In genomic region chr2:71555798-71556454, GRCh38 we compare ENCODE assay signal across 1 cellular context.
TF ChIP-seq lines count a peak whose summit lies in the region.

No MANE protein-coding gene starts in this region.

TF ChIP-seq in HepG2, 621 proteins besides CTCF, POLR2A, EP300 and RAD21 (continued from another document and continues in another):
- TF ChIP-seq SOX13 (IDR thresholded peaks at IDR 0.05) (0 out of 2 replicates have a peak, but pooled peaks have one; percentile 9), SOX13 (CRISPR knock-in tag; conservative IDR thresholded peaks at IDR 0.05 in 1 of 2, IDR thresholded peaks at IDR 0.05 in 1 of 2) (peak in 1 of 2 experiments; percentile 3; a peak in 1 of 4 replicates), GABPB1 (CRISPR knock-in tag; IDR thresholded peaks at IDR 0.05) (peak; percentile 53; the same call in 1 of the 2 replicates), SIN3A (IDR thresholded peaks at IDR 0.05; ENCODE audit: borderline replicate concordance, low read depth, low read length) (no peak), TCF7L2 (IDR thresholded peaks at IDR 0.05; ENCODE audit: low read depth, low read length) (no peak), ZNF296 (CRISPR knock-in tag; conservative IDR thresholded peaks at IDR 0.05) (no peak; the same call in 1 of the 2 replicates), IKZF4 (CRISPR knock-in tag; IDR thresholded peaks at IDR 0.05; ENCODE audit: borderline replicate concordance, low read depth, not compliant biosample characterization) (no peak), ZFY (CRISPR knock-in tag; IDR thresholded peaks at IDR 0.05) (0 out of 2 replicates have a peak, but pooled peaks have one; percentile 40), ZNF83 (CRISPR knock-in tag; IDR thresholded peaks at IDR 0.05; ENCODE audit: borderline replicate concordance) (0 out of 2 replicates have a peak, but pooled peaks have one; percentile 57), ZNF768 (CRISPR knock-in tag; IDR thresholded peaks at IDR 0.05) (peak; percentile 38; the same call in 1 of the 2 replicates), ZBTB38 (CRISPR knock-in tag; IDR thresholded peaks at IDR 0.05) (0 out of 2 replicates have a peak, but pooled peaks have one; percentile 28), ZNF563 (CRISPR knock-in tag; IDR thresholded peaks at IDR 0.05) (no peak; the same call in 1 of the 2 replicates), PCBP1 (IDR thresholded peaks at IDR 0.05; ENCODE audit: borderline replicate concordance, low read depth, low read length) (0 out of 2 replicates have a peak, but pooled peaks have one; percentile 22), ZBTB33 (CRISPR knock-in tag; IDR thresholded peaks at IDR 0.05) (no peak), ZNF790 (CRISPR knock-in tag; IDR thresholded peaks at IDR 0.05; ENCODE audit: borderline replicate concordance) (0 out of 2 replicates have a peak, but pooled peaks have one; percentile 43), HNF4G (IDR thresholded peaks at IDR 0.05; ENCODE audit: borderline replicate concordance, low read depth, low read length) (peak; percentile 91), HNF4G (CRISPR knock-in tag; IDR thresholded peaks at IDR 0.05; ENCODE audit: borderline replicate concordance, low read depth) (peak; percentile 91), ZNF280B (CRISPR knock-in tag; IDR thresholded peaks at IDR 0.05; ENCODE audit: borderline replicate concordance) (peak; percentile 29; the same call in 1 of the 2 replicates), KLF16 (CRISPR knock-in tag; IDR thresholded peaks at IDR 0.05) (no peak), MED8 (CRISPR knock-in tag; IDR thresholded peaks at IDR 0.05; ENCODE audit: insufficient replicate concordance) (peak; percentile 36), NCOA1 (CRISPR knock-in tag; IDR thresholded peaks at IDR 0.05) (no peak), KLF6 (CRISPR knock-in tag; IDR thresholded peaks at IDR 0.05) (no peak), MTF2 (CRISPR knock-in tag; IDR thresholded peaks at IDR 0.05; ENCODE audit: borderline replicate concordance) (no peak; the same call in 1 of the 2 replicates), PRDM15 (CRISPR knock-in tag; IDR thresholded peaks at IDR 0.05) (no peak), ZNF30 (CRISPR knock-in tag; IDR thresholded peaks at IDR 0.05) (0 out of 2 replicates have a peak, but pooled peaks have one; percentile 61), ASH2L (IDR thresholded peaks at IDR 0.05; ENCODE audit: insufficient read length, low read depth, low read length) (no peak), ARNT2 (CRISPR knock-in tag; IDR thresholded peaks at IDR 0.05; ENCODE audit: low read depth) (0 out of 2 replicates have a peak, but pooled peaks have one; percentile 71), AKAP8 (CRISPR knock-in tag; IDR thresholded peaks at IDR 0.05) (0 out of 2 replicates have a peak, but pooled peaks have one; percentile 30), ZNF703 (CRISPR knock-in tag; IDR thresholded peaks at IDR 0.05; ENCODE audit: borderline replicate concordance) (0 out of 2 replicates have a peak, but pooled peaks have one; percentile 41), CREB1 (IDR thresholded peaks at IDR 0.05) (no peak), CREB1 (CRISPR knock-in tag; IDR thresholded peaks at IDR 0.05) (no peak), XRCC5 (optimal IDR thresholded peaks at IDR 0.05; ENCODE audit: low read length) (peak; percentile 54), POGZ (CRISPR knock-in tag; IDR thresholded peaks at IDR 0.05) (0 out of 2 replicates have a peak, but pooled peaks have one; percentile 41), ZNF883 (CRISPR knock-in tag; IDR thresholded peaks at IDR 0.05; ENCODE audit: not compliant biosample characterization) (peak; percentile 73), POGK (CRISPR knock-in tag; conservative IDR thresholded peaks at IDR 0.05) (0 out of 2 replicates have a peak, but pooled peaks have one; percentile 17), ATF7-NPFF (CRISPR knock-in tag; IDR thresholded peaks at IDR 0.05; ENCODE audit: low read depth) (peak; percentile 48; the same call in 1 of the 2 replicates), THYN1 (CRISPR knock-in tag; IDR thresholded peaks at IDR 0.05; ENCODE audit: borderline replicate concordance, low read depth) (no peak), FOXP4 (CRISPR knock-in tag; IDR thresholded peaks at IDR 0.05) (0 out of 2 replicates have a peak, but pooled peaks have one; percentile 34), JARID2 (CRISPR knock-in tag; IDR thresholded peaks at IDR 0.05; ENCODE audit: insufficient replicate concordance) (no peak), ZNF263 (CRISPR knock-in tag; IDR thresholded peaks at IDR 0.05) (peak; percentile 97), ZFP41 (CRISPR knock-in tag; IDR thresholded peaks at IDR 0.05; ENCODE audit: borderline replicate concordance) (0 out of 2 replicates have a peak, but pooled peaks have one; percentile 46), ZNF431 (CRISPR knock-in tag; IDR thresholded peaks at IDR 0.05; ENCODE audit: borderline replicate concordance, low read depth) (0 out of 2 replicates have a peak, but pooled peaks have one; percentile 72), ZMYM4 (CRISPR knock-in tag; IDR thresholded peaks at IDR 0.05) (no peak; the same call in 1 of the 2 replicates), HOXA3 (CRISPR knock-in tag; IDR thresholded peaks at IDR 0.05) (peak; percentile 52; the same call in 1 of the 2 replicates), ZNF350 (CRISPR knock-in tag; IDR thresholded peaks at IDR 0.05; ENCODE audit: borderline replicate concordance, low read depth) (peak; percentile 43; the same call in 1 of the 2 replicates), HNRNPH1 (optimal IDR thresholded peaks at IDR 0.05; ENCODE audit: low read depth, low read length) (no peak), RNF2 (conservative IDR thresholded peaks at IDR 0.05; ENCODE audit: low read depth) (peak; percentile 69; the same call in 1 of the 2 replicates), TOPORS (CRISPR knock-in tag; IDR thresholded peaks at IDR 0.05) (0 out of 2 replicates have a peak, but pooled peaks have one; percentile 41), CEBPZ (IDR thresholded peaks at IDR 0.05; ENCODE audit: low read length) (no peak), RBFOX2 (IDR thresholded peaks at IDR 0.05; ENCODE audit: low read depth, low read length) (peak; percentile 86)
